13 cellular contexts compared by ENCODE assay signal in genomic region chr9:104784098-104784497, GRCh38. TPM values are rescaled to one million over a fixed set of nuclear protein-coding genes. Genes with fewer than 3 reads are reported as not detected.
DNase-seq lines count a peak whose midpoint lies in the region; ATAC-seq and TF ChIP-seq lines count a peak whose summit lies in the region.
"Had no signal": no experiment of that assay in that cellular context is flagged by ENCODE, and none has a peak within 500 bp of the region (broad histone marks: within the 10 kb centered on the region; RNA-seq: fewer than 3 reads in every experiment).

No MANE protein-coding gene starts in this region.

- no peak for TF ChIP-seq EP300 in tibial nerve (IDR thresholded peaks at IDR 0.05)

- no peak overlapping the region; a peak in 1 of 22 replicates for H3K27ac ChIP-seq in BLaER1 treated with 17β-estradiol and CSF1 and Interleukin-3, amounts not matched to agents 10 nM and 100 nM
- no peak overlapping the region for H3K27ac ChIP-seq in tibial nerve
- H3K27ac ChIP-seq: A549, coronary artery had no signal

- H3K4me2 ChIP-seq in BLaER1 treated with 17β-estradiol and CSF1 and Interleukin-3, amounts not matched to agents 10 nM and 100 nM = peak overlapping the region in 8 of 11 experiments; percentile 1 to 64 (median 8); a peak in 8 of 22 replicates
- H3K4me2 ChIP-seq: A549 had no signal

- peaks cover 0 to 100% (median 60%) of the 10 kb centered on the region in 11 experiments; a peak in 20 of 22 replicates for H4K20me1 ChIP-seq in BLaER1 treated with 17β-estradiol and CSF1 and Interleukin-3, amounts not matched to agents 10 nM and 100 nM

- ATAC-seq in GM19351 (IDR thresholded peaks at IDR 0.05; ENCODE audit: unreplicated experiment) = peak; percentile 92
- peak; percentile 86 for ATAC-seq in HG02798 (IDR thresholded peaks at IDR 0.05; ENCODE audit: poor library complexity, unreplicated experiment)
- peak; percentile 77 for ATAC-seq in HG03565 (IDR thresholded peaks at IDR 0.05; ENCODE audit: unreplicated experiment)
- ATAC-seq: A549, WTC11 had no signal

- no peak for DNase-seq in activated effector memory CD4-positive, alpha-beta T cell treated with Interleukin-2 at 50 U/mL for 16 hours
- DNase-seq in tibial nerve (ENCODE audit: low spot score in 2 of 2) (no peak), NCI-H82 treated with DMSO at 0.1 percent for 48 hours (lab: John Stamatoyannopoulos, UW; ENCODE audit: unreplicated experiment) (no peak), BE2C (no peak)
- DNase-seq: mammary epithelial cell, NCI-H1092 had no signal

- TF ChIP-seq POLR2A in tibial nerve (IDR thresholded peaks at IDR 0.05) = no peak

- WGBS in tibial nerve, 2 donors = 50 to 56% methylated on average over 2 of the region's 2 CpGs

- no peaks in the 10 kb centered on the region for H3K9me3 ChIP-seq in BLaER1 treated with 17β-estradiol and CSF1 and Interleukin-3, amounts not matched to agents 10 nM and 100 nM (replicated peaks in 1 of 11)
- H3K9me3 ChIP-seq in tibial nerve (no peaks in the 10 kb centered on the region), BE2C (no peaks in the 10 kb centered on the region)
- H3K9me3 ChIP-seq: A549 had no signal

- H3K4me1 ChIP-seq in BLaER1 treated with 17β-estradiol and CSF1 and Interleukin-3, amounts not matched to agents 10 nM and 100 nM = peaks cover 31 to 86% (median 49%) of the 10 kb centered on the region in 10 experiments
- H3K4me1 ChIP-seq in tibial nerve (peaks cover 0 to 6% (median 0%) of the 10 kb centered on the region in 4 donors), BE2C (no peaks in the 10 kb centered on the region)

- no peaks in the 10 kb centered on the region for H3K27me3 ChIP-seq in BLaER1 treated with 17β-estradiol and CSF1 and Interleukin-3, amounts not matched to agents 10 nM and 100 nM
- H3K27me3 ChIP-seq in tibial nerve = no peaks in the 10 kb centered on the region
- no peaks in the 10 kb centered on the region for H3K27me3 ChIP-seq in BE2C

- H3K9ac ChIP-seq in BLaER1 treated with 17β-estradiol and CSF1 and Interleukin-3, amounts not matched to agents 10 nM and 100 nM = no peak overlapping the region

- peaks cover 73 to 94% (median 88%) of the 10 kb centered on the region in 11 experiments for H3K36me3 ChIP-seq in BLaER1 treated with 17β-estradiol and CSF1 and Interleukin-3, amounts not matched to agents 10 nM and 100 nM
- H3K36me3 ChIP-seq in tibial nerve (peaks cover 3 to 76% (median 8%) of the 10 kb centered on the region in 3 donors), BE2C (no peaks in the 10 kb centered on the region)

- no peak for TF ChIP-seq CTCF in tibial nerve (IDR thresholded peaks at IDR 0.05)
- TF ChIP-seq CTCF in BE2C (IDR thresholded peaks at IDR 0.05; ENCODE audit: low read depth, low read length) = no peak

- H3K4me3 ChIP-seq in BLaER1 treated with 17β-estradiol and CSF1 and Interleukin-3, amounts not matched to agents 10 nM and 100 nM = no peak overlapping the region
- H3K4me3 ChIP-seq in tibial nerve = no peak overlapping the region
- H3K4me3 ChIP-seq in BE2C (ENCODE audit: low read depth, low read length) = no peak overlapping the region
- H3K4me3 ChIP-seq: A549, coronary artery had no signal

RNA-seq across cellular contexts. Expression of gene NIPSNAP3B, which starts 20.2 kb away (rescaled TPM):
- total RNA-seq in tibial nerve = 10 to 100 TPM in 1 of 4 donors, 1 to 10 TPM in 3; 2.4 to 11.1 (median 2.9) TPM
- polyA plus RNA-seq in BE2C (2012; ENCODE audit: insufficient read depth, insufficient read length, low read depth) = not detected

RNA-seq across cellular contexts. Expression of gene NIPSNAP3A, which starts 36.6 kb away (rescaled TPM):
- total RNA-seq in tibial nerve = 10 to 100 TPM; 10.3 to 28.6 (median 16.6) TPM
- polyA plus RNA-seq in BE2C (2012; ENCODE audit: insufficient read depth, insufficient read length, low read depth) = 4.0 TPM
